Comparison of ENCODE assay signal across 20 cellular contexts in genomic region chr1:205030916-205031315, GRCh38. TPM values are rescaled to one million over a fixed set of nuclear protein-coding genes. Genes with fewer than 3 reads are reported as not detected.
DNase-seq lines count a peak whose midpoint lies in the region; TF ChIP-seq lines count a peak whose summit lies in the region.
"Had no signal": no experiment of that assay in that cellular context is flagged by ENCODE, and none has a peak within 500 bp of the region (broad histone marks: within the 10 kb centered on the region; RNA-seq: fewer than 3 reads in every experiment).

No MANE protein-coding gene starts in this region.

- H2AK5ac ChIP-seq in H9 (ENCODE audit: insufficient read length, low read length): no peak overlapping the region

- H4K20me1 ChIP-seq in BLaER1 (no peaks in the 10 kb centered on the region), H9 (ENCODE audit: control insufficient read depth, insufficient read depth, insufficient read length) (no peaks in the 10 kb centered on the region)

- H3K14ac ChIP-seq in H9 (ENCODE audit: insufficient read depth, low read length): no peak overlapping the region

- TF ChIP-seq POLR2A in testis (IDR thresholded peaks at IDR 0.05): no peak

- no peak overlapping the region for H2BK20ac ChIP-seq in H9 (ENCODE audit: low read depth, low read length, poor library complexity, severe bottlenecking)

- H2BK5ac ChIP-seq in H9 (ENCODE audit: insufficient read length, low read length): no peak overlapping the region

- peak overlapping the region; percentile 83 for H3K4me3 Mint-ChIP-seq in glutamatergic neuron (ENCODE audit: unreplicated experiment)
- no peak overlapping the region; a peak in 1 of 5 replicates for H3K4me3 Mint-ChIP-seq in H9
- H3K4me3 Mint-ChIP-seq: CD8-positive, alpha-beta T cell had no signal

- H3K4me1 Mint-ChIP-seq in glutamatergic neuron (ENCODE audit: low read depth, unreplicated experiment) (peaks cover 57% of the 10 kb centered on the region), H9 (peaks cover 16 to 50% of the 10 kb centered on the region in 2 experiments)

- no peak for TF ChIP-seq CTCF in glutamatergic neuron (IDR thresholded peaks at IDR 0.05; ENCODE audit: partially characterized antibody, unreplicated experiment)
- no peak for TF ChIP-seq CTCF in H9 (conservative IDR thresholded peaks at IDR 0.05)
- TF ChIP-seq CTCF in testis (IDR thresholded peaks at IDR 0.05): no peak
- no peak for TF ChIP-seq CTCF in left ventricle myocardium inferior (IDR thresholded peaks at IDR 0.05; ENCODE audit: borderline replicate concordance)

- H3T11ph ChIP-seq in H9 (ENCODE audit: low read length): no peak overlapping the region

- no peak overlapping the region for H2BK120ac ChIP-seq in H9 (ENCODE audit: low read depth, low read length, poor library complexity, severe bottlenecking)

- no peak overlapping the region for H2BK12ac ChIP-seq in H9 (ENCODE audit: insufficient read length, low read depth, low read length)

- H3K4ac ChIP-seq in H9 (ENCODE audit: low read depth, low read length): no peak overlapping the region

- H4K8ac ChIP-seq in H9 (replicated peaks; ENCODE audit: insufficient read length, low read depth, low read length): no peak overlapping the region

- intact Hi-C loops in testis (cut with DNase I; ENCODE audit: low total_unique reads): no loop called here
- intact Hi-C loops in left ventricle myocardium inferior (cut with micrococcal nuclease): no loop called here

- H2AFZ ChIP-seq in H9 (ENCODE audit: low read length): no peak overlapping the region

- H3K9ac ChIP-seq in BLaER1: peak overlapping the region; percentile 4; the same call in 1 of the 2 replicates
- H3K9ac ChIP-seq in H9 (ENCODE audit: extremely low read depth, insufficient read length, low read length): no peak overlapping the region

- H3K27me3 Mint-ChIP-seq in glutamatergic neuron (ENCODE audit: unreplicated experiment) (peaks cover 12% of the 10 kb centered on the region), H9 (ENCODE audit: low read depth) (peaks cover 20% of the 10 kb centered on the region)

- H3K9me3 ChIP-seq in BLaER1 (no peaks in the 10 kb centered on the region), H9 (ENCODE audit: control insufficient read depth, low read depth, low read length) (no peaks in the 10 kb centered on the region), testis (no peaks in the 10 kb centered on the region), left ventricle myocardium inferior (replicated peaks) (no peaks in the 10 kb centered on the region)
- H3K9me3 ChIP-seq: Peyer's patch had no signal

- no peak overlapping the region for H3K23ac ChIP-seq in H9 (ENCODE audit: insufficient read length, low read depth, low read length)

- H3K27me3 ChIP-seq in BLaER1: 0 out of 2 replicates have a peak, but pooled peaks cover 6% of the 10 kb centered on the region
- H3K27me3 ChIP-seq in H7 (ENCODE audit: control insufficient read depth, insufficient read depth, low read length): peaks cover 4% of the 10 kb centered on the region; the same call in 1 of the 2 replicates
- H3K27me3 ChIP-seq in H9 (ENCODE audit: insufficient read depth, low read length): no peaks in the 10 kb centered on the region
- no peaks in the 10 kb centered on the region for H3K27me3 ChIP-seq in testis
- peaks cover 65% of the 10 kb centered on the region for H3K27me3 ChIP-seq in left ventricle myocardium inferior (ENCODE audit: low read depth)
- H3K27me3 ChIP-seq: Peyer's patch had no signal

- H4K91ac ChIP-seq in H9 (ENCODE audit: insufficient read length, low read depth, low read length): no peak overlapping the region

- H3K79me2 ChIP-seq in H9 (ENCODE audit: insufficient read depth, low read length): no peaks in the 10 kb centered on the region

- no peaks in the 10 kb centered on the region for H3K36me3 Mint-ChIP-seq in glutamatergic neuron (ENCODE audit: unreplicated experiment)
- H3K36me3 Mint-ChIP-seq in H9 (ENCODE audit: insufficient read depth in 1 of 3, low read depth in 3 of 3): no peaks in the 10 kb centered on the region
- H3K36me3 Mint-ChIP-seq: CD8-positive, alpha-beta T cell had no signal

- no peak overlapping the region for H3K4me3 ChIP-seq in BLaER1
- H3K4me3 ChIP-seq in H7 (ENCODE audit: insufficient read depth, low read depth, low read length): no peak overlapping the region
- no peak overlapping the region for H3K4me3 ChIP-seq in testis
- H3K4me3 ChIP-seq in left ventricle myocardium inferior: no peak overlapping the region
- H3K4me3 ChIP-seq: Peyer's patch had no signal

- H3K4me1 ChIP-seq in BLaER1 (peaks cover 21% of the 10 kb centered on the region), H9 (ENCODE audit: insufficient read depth, low read length) (no peaks in the 10 kb centered on the region; the same call in 1 of the 2 replicates), testis (no peaks in the 10 kb centered on the region), left ventricle myocardium inferior (no peaks in the 10 kb centered on the region)
- H3K4me1 ChIP-seq: Peyer's patch had no signal

- H3K27ac Mint-ChIP-seq in glutamatergic neuron (ENCODE audit: unreplicated experiment) (peak overlapping the region; percentile 95), H9 (no peak overlapping the region)
- H3K27ac Mint-ChIP-seq: CD8-positive, alpha-beta T cell had no signal

- H3K36me3 ChIP-seq in BLaER1: no peaks in the 10 kb centered on the region
- no peaks in the 10 kb centered on the region for H3K36me3 ChIP-seq in H7 (replicated peaks; ENCODE audit: control insufficient read depth, insufficient read depth, low read length)
- no peaks in the 10 kb centered on the region for H3K36me3 ChIP-seq in testis (ENCODE audit: low read depth, missing control alignments)
- H3K36me3 ChIP-seq in left ventricle myocardium inferior: no peaks in the 10 kb centered on the region
- H3K36me3 ChIP-seq: Peyer's patch had no signal

- no peak overlapping the region for H3K27ac ChIP-seq in BLaER1
- H3K27ac ChIP-seq in H9 (ENCODE audit: insufficient read length, low read depth, low read length): no peak overlapping the region
- no peak overlapping the region for H3K27ac ChIP-seq in testis
- H3K27ac ChIP-seq in left ventricle myocardium inferior (replicated peaks): no peak overlapping the region
- H3K27ac ChIP-seq: Peyer's patch had no signal

- no peak overlapping the region for H3K18ac ChIP-seq in H9 (ENCODE audit: insufficient read length, low read depth, low read length)

- H4K5ac ChIP-seq in H9 (ENCODE audit: insufficient read length, low read depth, low read length): no peak overlapping the region

- no peaks in the 10 kb centered on the region for H3K79me1 ChIP-seq in H9 (ENCODE audit: insufficient read depth, low read depth, low read length, poor library complexity, severe bottlenecking)

- H3K4me2 ChIP-seq in BLaER1: peak overlapping the region; percentile 74
- H3K4me2 ChIP-seq in H9 (ENCODE audit: insufficient read depth, insufficient read length, low read length): no peak overlapping the region

- H3K56ac ChIP-seq in H9 (ENCODE audit: insufficient read length, low read depth, low read length): no peak overlapping the region

- H3K9me3 Mint-ChIP-seq in glutamatergic neuron (ENCODE audit: unreplicated experiment): peaks cover 17% of the 10 kb centered on the region
- no peaks in the 10 kb centered on the region; a peak in 1 of 5 replicates for H3K9me3 Mint-ChIP-seq in H9

- no peak overlapping the region for H2BK15ac ChIP-seq in H9 (ENCODE audit: low read depth, low read length)

- H3K23me2 ChIP-seq in H9 (ENCODE audit: insufficient read length, low read depth, low read length, poor library complexity, severe bottlenecking): no peaks in the 10 kb centered on the region

- no CpG with 5 or more reads among the region's 10 CpGs for whole genome bisulfite sequencing in H9 (ENCODE audit: extremely low coverage, insufficient read length, low lambda C conversion rate)
- WGBS in testis, 2 donors: 77 to 85% methylated on average over 10 of the region's 10 CpGs

- DNase-seq in H7 (peak; percentile 74), NCI-H69 (lab: John Stamatoyannopoulos, UW) (peak; percentile 77), glutamatergic neuron (peak; percentile 82), SW480 (ENCODE audit: low spot score) (no peak), H9 (no peak), testis (no peak), left ventricle myocardium inferior (no peak)
- DNase-seq: CD8-positive, alpha-beta T cell; DND-41; Kasumi-1; MM.1S; NCI-H1092; NCI-H2081; NCI-H226; NCI-H526; Peyer's patch; SW 1271 had no signal

RNA-seq across cellular contexts. Expression of gene CNTN2, which starts 12.1 kb away (rescaled TPM):
- total RNA-seq in H7 (2014; rRNA removed; shearing (Covaris generic)): not detected in 2 replicates
- total RNA-seq in glutamatergic neuron (ENCODE audit: unreplicated experiment) (208 TPM), H9 (2021) (0.42 and 0.88 TPM in 2 replicates), testis (10 to 100 TPM; 16.4 to 17.2 TPM), left ventricle myocardium inferior (0.58 TPM)
- 31.9 TPM for polyA plus RNA-seq in testis (ENCODE audit: insufficient read depth, low read depth, low replicate concordance)
- total RNA-seq: CD8-positive, alpha-beta T cell; SK-MEL-5 had no signal
- polyA plus RNA-seq: BJ had no signal

RNA-seq across cellular contexts. Expression of gene TMEM81, which starts 53.3 kb away (rescaled TPM):
- 1.9 and 2.6 TPM in 2 replicates for total RNA-seq in H7 (2014; rRNA removed; shearing (Covaris generic))
- total RNA-seq in glutamatergic neuron (ENCODE audit: unreplicated experiment) (9.3 TPM), H9 (2021) (2.8 and 3.0 TPM in 2 replicates), testis (1 to 10 TPM; 5.7 to 5.9 TPM), left ventricle myocardium inferior (3.1 TPM)
- polyA plus RNA-seq in testis (ENCODE audit: insufficient read depth, low read depth, low replicate concordance): 6.8 TPM

Comparison
In these comparisons a context has a peak if more than half of its experiments do, and no peak if none do; other contexts are left out.
1. DNase-seq: peak in H7 (single experiment), NCI-H69 (single experiment) and glutamatergic neuron (single experiment); none in SW480 (single experiment), H9 (single experiment), testis (single experiment) and left ventricle myocardium inferior (single experiment).
2. RNA of gene CNTN2, which starts 12.1 kb away (total RNA-seq): 208 TPM in glutamatergic neuron (single experiment); 16.4 to 17.2 TPM in testis, 0.58 TPM in left ventricle myocardium inferior (single experiment), 0.42 to 0.88 TPM in H9 and not detected in H7; every median in the first group is over 10 times any median in the second.